ENCODE assay signal across 8 cellular contexts in the genomic region with DNA sequence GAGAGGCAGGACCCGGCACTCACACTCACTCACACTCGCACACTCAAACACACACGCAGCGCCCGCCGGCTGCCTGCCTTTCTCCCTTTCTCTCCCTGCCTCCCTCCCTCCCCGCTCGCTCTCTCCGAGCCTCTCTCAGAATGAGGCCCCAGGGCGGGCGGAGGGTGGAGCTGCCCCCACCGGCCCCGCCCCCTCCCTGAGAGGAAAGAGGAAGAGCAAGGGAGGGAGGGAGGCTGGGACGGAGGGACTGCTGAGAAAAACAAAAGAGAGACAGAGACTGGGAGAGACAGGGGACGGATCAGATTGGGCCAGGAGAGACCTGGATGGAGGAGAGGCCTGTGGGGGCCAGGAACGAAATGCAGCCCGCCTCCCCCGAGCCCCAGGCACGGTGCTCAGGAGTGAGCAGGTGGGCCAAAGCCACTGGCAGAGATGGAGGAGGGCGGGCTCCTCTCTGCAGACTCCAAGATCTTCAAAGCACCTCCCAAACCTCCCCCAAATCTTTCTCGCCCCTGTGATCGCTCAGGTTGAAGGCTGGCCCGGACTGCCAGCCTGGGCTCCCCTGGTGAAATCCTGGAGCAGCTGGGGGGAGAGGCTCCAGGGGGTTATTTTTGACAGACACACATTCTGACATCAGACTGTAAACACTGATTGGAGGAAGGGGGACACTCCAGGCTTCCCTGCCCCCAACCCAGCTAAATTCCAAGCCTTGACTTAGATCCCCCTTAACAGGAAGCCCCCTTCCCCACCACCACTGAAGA. TPM values are rescaled to one million over a fixed set of nuclear protein-coding genes. Genes with fewer than 3 reads are reported as not detected.
DNase-seq lines count a peak whose midpoint lies in the region; ATAC-seq and TF ChIP-seq lines count a peak whose summit lies in the region.

No MANE protein-coding gene starts in this region.

- POLR2A ChIA-PET in BJ (lab: Charles Lee), result interaction anchor here (1.1 kb wide), 1 partner anchor 13 kb away, joined by 3 read pairs; no protein-coding TSS in a partner anchor

- peaks cover 55% of the 10 kb centered on the region for H3K4me1 Mint-ChIP-seq in memory B cell

- H3K36me3 Mint-ChIP-seq in memory B cell, result peaks cover 4% of the 10 kb centered on the region

- H3K27me3 Mint-ChIP-seq in memory B cell, result no peaks in the 10 kb centered on the region

- CTCF ChIA-PET in BJ (lab: Yijun Ruan, JAX), result interaction anchor here (0.6 to 2.1 kb wide), 5 partner anchors 10 to 225 kb away, joined by 3 to 7 read pairs (median 5); no protein-coding TSS in a partner anchor

- no peaks in the 10 kb centered on the region for H3K9me3 Mint-ChIP-seq in memory B cell

- TF ChIP-seq CTCF in BJ (IDR thresholded peaks at IDR 0.05; ENCODE audit: insufficient read depth, low read depth, low read length), result no peak

- peaks cover 58% of the 10 kb centered on the region for H3K4me1 ChIP-seq in effector memory CD4-positive, alpha-beta T cell (ENCODE audit: control insufficient read depth, insufficient read depth, low read length, poor library complexity, severe bottlenecking)

- H3K27ac ChIP-seq in effector memory CD4-positive, alpha-beta T cell (ENCODE audit: insufficient read depth, low read length, poor library complexity, severe bottlenecking), result peak overlapping the region; percentile 74

- peak overlapping the region; percentile 73 for H3K4me3 ChIP-seq in BJ (ENCODE audit: low read depth, low read length)
- peak overlapping the region; percentile 51 for H3K4me3 ChIP-seq in effector memory CD4-positive, alpha-beta T cell (ENCODE audit: insufficient read depth, low read depth, low read length, poor library complexity, severe bottlenecking)

- ATAC-seq in GM19035 (IDR thresholded peaks at IDR 0.05; ENCODE audit: unreplicated experiment), result peak; percentile 61
- peak; percentile 41 for ATAC-seq in HG03378 (IDR thresholded peaks at IDR 0.05; ENCODE audit: unreplicated experiment)
- peak; percentile 75 for ATAC-seq in memory B cell (ENCODE audit: low read depth)

- peak overlapping the region; percentile 88 for H3K4me3 Mint-ChIP-seq in memory B cell

- DNase-seq in BJ (ENCODE audit: low read depth) (no peak), NCI-H774 (lab: John Stamatoyannopoulos, UW) (peak; percentile 38), memory B cell (ENCODE audit: low spot score in 2 of 2) (peak; percentile 56 to 58)
- peak; percentile 45 to 80 for DNase-seq in activated CD8-positive, alpha-beta memory T cell treated with anti-CD3 and anti-CD28 coated beads for 1 hour (ENCODE audit: extremely low read depth in 1 of 2, low read depth in 1 of 2)
- peak; percentile 65 to 77 (median 76) for DNase-seq in effector memory CD4-positive, alpha-beta T cell
- DNase-seq in stimulated activated CD8-positive, alpha-beta memory T cell treated with anti-CD3 and anti-CD28 coated beads, Interleukin-12 subunit alpha, Interleukin-12 subunit beta, amount 100 ng/mL, for 24 hours (ENCODE audit: extremely low read depth), result peak; percentile 63

- no peaks in the 10 kb centered on the region for H3K9me3 ChIP-seq in effector memory CD4-positive, alpha-beta T cell (ENCODE audit: control insufficient read depth, low read length)

- H3K27me3 ChIP-seq in BJ (ENCODE audit: control insufficient read depth, insufficient read depth, low read length), result no peaks in the 10 kb centered on the region
- H3K27me3 ChIP-seq in effector memory CD4-positive, alpha-beta T cell (replicated peaks; ENCODE audit: control insufficient read depth, insufficient read depth, low read length, poor library complexity, severe bottlenecking), result no peaks in the 10 kb centered on the region

- H3K27ac Mint-ChIP-seq in memory B cell, result peak overlapping the region; percentile 95

- peaks cover 14% of the 10 kb centered on the region for H3K36me3 ChIP-seq in BJ (ENCODE audit: control insufficient read depth, insufficient read depth, low read length)
- peaks cover 13% of the 10 kb centered on the region for H3K36me3 ChIP-seq in effector memory CD4-positive, alpha-beta T cell (ENCODE audit: control insufficient read depth, insufficient read depth, low read length)

RNA-seq across cellular contexts. Expression of a gene that starts 5.1 kb away (rescaled TPM):
- polyA plus RNA-seq in BJ (2011; rRNA removed), result 85.3 and 115 TPM in 2 replicates
- polyA minus RNA-seq in BJ (2011; rRNA and poly(A)+ RNA removed), result 112 and 166 TPM in 2 replicates

RNA-seq across cellular contexts. Expression of a gene that starts 17.8 kb away (rescaled TPM):
- polyA plus RNA-seq in BJ (2011; rRNA removed), result 11.0 and 17.3 TPM in 2 replicates
- polyA minus RNA-seq in BJ (2011; rRNA and poly(A)+ RNA removed), result 25.6 and 28.5 TPM in 2 replicates

RNA-seq across cellular contexts. Expression of a gene that starts 37.1 kb away (rescaled TPM):
- 47.5 and 49.2 TPM in 2 replicates for polyA plus RNA-seq in BJ (2011; rRNA removed)
- polyA minus RNA-seq in BJ (2011; rRNA and poly(A)+ RNA removed), result 12.9 and 19.3 TPM in 2 replicates

RNA-seq across cellular contexts. Expression of a gene that starts 49.9 kb away (rescaled TPM):
- 8.3 and 11.8 TPM in 2 replicates for polyA plus RNA-seq in BJ (2011; rRNA removed)
- polyA minus RNA-seq in BJ (2011; rRNA and poly(A)+ RNA removed), result 13.3 and 18.7 TPM in 2 replicates

RNA-seq across cellular contexts. Expression of a gene that starts 59.1 kb away (rescaled TPM):
- polyA plus RNA-seq in BJ (2011; rRNA removed), result 17.9 and 18.5 TPM in 2 replicates
- polyA minus RNA-seq in BJ (2011; rRNA and poly(A)+ RNA removed), result 11.2 and 13.5 TPM in 2 replicates
